ENCODE assay signal across 19 cellular contexts in the genomic region with DNA sequence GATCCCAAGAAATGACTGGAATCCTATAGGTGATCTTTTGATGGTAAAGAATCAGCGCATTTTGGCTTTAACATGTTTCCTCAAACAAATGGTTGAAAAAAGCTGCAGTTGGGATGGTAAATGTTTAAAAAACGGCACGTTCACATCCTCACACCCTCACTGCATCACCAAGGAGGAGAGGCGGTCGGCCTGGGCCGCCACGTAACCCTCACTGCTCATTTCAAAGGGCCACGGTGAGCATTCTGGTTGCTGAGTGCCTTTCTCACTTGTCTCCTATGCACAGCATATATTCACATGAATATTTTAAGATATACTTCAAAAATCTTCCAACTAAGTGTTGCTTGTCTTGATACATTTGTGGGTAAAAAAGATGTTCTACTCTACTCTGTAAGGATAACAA.
DNase-seq lines count a peak whose midpoint lies in the region; ATAC-seq and TF ChIP-seq lines count a peak whose summit lies in the region.
"Had no signal": no experiment of that assay in that cellular context is flagged by ENCODE, and none has a peak within 500 bp of the region (broad histone marks: within the 10 kb centered on the region; RNA-seq: fewer than 3 reads in every experiment).

No MANE protein-coding gene starts in this region.

- no peak for ATAC-seq in activated naive CD8-positive, alpha-beta T cell treated with anti-CD3 and anti-CD28 coated beads, Interleukin-2, amount 50 U/mL, for 24 hours
- ATAC-seq in natural killer cell (no peak), HG02588 (IDR thresholded peaks at IDR 0.05; ENCODE audit: unreplicated experiment) (no peak), mucosa of descending colon (no peak)

- DNase-seq in HFFc6: no peak
- DNase-seq in activated naive CD8-positive, alpha-beta T cell treated with anti-CD3 and anti-CD28 coated beads, Interleukin-2, amount 50 U/mL, for 24 hours: no peak
- no peak for DNase-seq in natural killer cell
- DNase-seq in DMS79 (lab: John Stamatoyannopoulos, UW): no peak
- no peak for DNase-seq in mucosa of descending colon
- DNase-seq in foreskin melanocyte: no peak
- DNase-seq: Calu3, heart right ventricle, IMR-90, left ventricle myocardium superior, MG63, NCI-H748 treated with DMSO at 0.1 percent for 48 hours, Right ventricle myocardium superior, trophoblast cell, WERI-Rb-1 had no signal

- H3K4me1 ChIP-seq in BLaER1 treated with 17β-estradiol and CSF1 and Interleukin-3, amounts not matched to agents 10 nM and 100 nM: peaks cover 29 to 40% (median 34%) of the 10 kb centered on the region in 10 experiments
- no peaks in the 10 kb centered on the region for H3K4me1 ChIP-seq in mucosa of descending colon (ENCODE audit: low read depth)
- H3K4me1 ChIP-seq: parathyroid adenoma had no signal

- no peak for TF ChIP-seq CTCF in HFFc6 (IDR thresholded peaks at IDR 0.05)
- no peak for TF ChIP-seq CTCF in natural killer cell (IDR thresholded peaks at IDR 0.05)
- TF ChIP-seq CTCF in mucosa of descending colon (IDR thresholded peaks at IDR 0.05): no peak

- H3K9ac ChIP-seq in BLaER1 treated with 17β-estradiol and CSF1 and Interleukin-3, amounts not matched to agents 10 nM and 100 nM: peak overlapping the region in 1 of 11 experiments; percentile 53; a peak in 1 of 22 replicates
- H3K9ac ChIP-seq: parathyroid adenoma had no signal

- H3K9me3 ChIP-seq in BLaER1 treated with 17β-estradiol and CSF1 and Interleukin-3, amounts not matched to agents 10 nM and 100 nM (replicated peaks in 1 of 11): peaks cover 0 to 12% (median 1%) of the 10 kb centered on the region in 11 experiments; a peak in 8 of 22 replicates
- H3K9me3 ChIP-seq in mucosa of descending colon: no peaks in the 10 kb centered on the region
- H3K9me3 ChIP-seq: heart right ventricle, MG63 had no signal

- intact Hi-C loops in natural killer cell (cut with micrococcal nuclease): no loop called here
- intact Hi-C loops in mucosa of descending colon (cut with DNase I, micrococcal nuclease): no loop called here

- H3K27ac Mint-ChIP-seq in HFFc6: no peak overlapping the region
- H3K27ac Mint-ChIP-seq in activated naive CD8-positive, alpha-beta T cell treated with anti-CD3 and anti-CD28 coated beads, Interleukin-2, amount 50 U/mL, for 24 hours: no peak overlapping the region
- H3K27ac Mint-ChIP-seq in natural killer cell: no peak overlapping the region

- H4K20me1 ChIP-seq in BLaER1 treated with 17β-estradiol and CSF1 and Interleukin-3, amounts not matched to agents 10 nM and 100 nM: 0 out of 22 replicates have a peak, but pooled peaks cover 0 to 6% (median 0%) of the 10 kb centered on the region in 11 experiments

- H3K4me2 ChIP-seq in BLaER1 treated with 17β-estradiol and CSF1 and Interleukin-3, amounts not matched to agents 10 nM and 100 nM: peak overlapping the region; percentile 82 to 99 (median 95)

- peaks cover 0 to 17% (median 0%) of the 10 kb centered on the region in 11 experiments; a peak in 3 of 22 replicates for H3K27me3 ChIP-seq in BLaER1 treated with 17β-estradiol and CSF1 and Interleukin-3, amounts not matched to agents 10 nM and 100 nM
- H3K27me3 ChIP-seq: MG63 had no signal

- H3K36me3 ChIP-seq in BLaER1 treated with 17β-estradiol and CSF1 and Interleukin-3, amounts not matched to agents 10 nM and 100 nM: no peaks in the 10 kb centered on the region
- H3K36me3 ChIP-seq in mucosa of descending colon (ENCODE audit: low read depth): no peaks in the 10 kb centered on the region
- H3K36me3 ChIP-seq: heart right ventricle, MG63 had no signal

- H3K36me3 Mint-ChIP-seq in HFFc6 (ENCODE audit: low read depth) (no peaks in the 10 kb centered on the region; the same call in 1 of the 2 replicates), natural killer cell (no peaks in the 10 kb centered on the region)
- H3K36me3 Mint-ChIP-seq in activated naive CD8-positive, alpha-beta T cell treated with anti-CD3 and anti-CD28 coated beads, Interleukin-2, amount 50 U/mL, for 24 hours (ENCODE audit: low read depth): no peaks in the 10 kb centered on the region

- H3K27me3 Mint-ChIP-seq in HFFc6 (ENCODE audit: insufficient read depth) (peaks cover 35% of the 10 kb centered on the region), natural killer cell (ENCODE audit: low read depth in 2 of 2) (peaks cover 23 to 36% of the 10 kb centered on the region in 2 donors)
- H3K27me3 Mint-ChIP-seq in activated naive CD8-positive, alpha-beta T cell treated with anti-CD3 and anti-CD28 coated beads, Interleukin-2, amount 50 U/mL, for 24 hours: peaks cover 2% of the 10 kb centered on the region

- no peak overlapping the region; a peak in 1 of 20 replicates for H3K4me3 ChIP-seq in BLaER1 treated with 17β-estradiol and CSF1 and Interleukin-3, amounts not matched to agents 10 nM and 100 nM
- H3K4me3 ChIP-seq in mucosa of descending colon: no peak overlapping the region
- H3K4me3 ChIP-seq: MG63 had no signal

- H3K4me1 Mint-ChIP-seq in HFFc6 (ENCODE audit: low read depth) (peaks cover 32% of the 10 kb centered on the region), natural killer cell (peaks cover 29 to 40% of the 10 kb centered on the region in 2 donors)
- peaks cover 53% of the 10 kb centered on the region for H3K4me1 Mint-ChIP-seq in activated naive CD8-positive, alpha-beta T cell treated with anti-CD3 and anti-CD28 coated beads, Interleukin-2, amount 50 U/mL, for 24 hours

- H3K4me3 Mint-ChIP-seq in HFFc6 (peak overlapping the region; percentile 92), natural killer cell (peak overlapping the region; percentile 98)
- peak overlapping the region; percentile 4 for H3K4me3 Mint-ChIP-seq in activated naive CD8-positive, alpha-beta T cell treated with anti-CD3 and anti-CD28 coated beads, Interleukin-2, amount 50 U/mL, for 24 hours

- no peak overlapping the region for H3K27ac ChIP-seq in BLaER1 treated with 17β-estradiol and CSF1 and Interleukin-3, amounts not matched to agents 10 nM and 100 nM
- H3K27ac ChIP-seq: WERI-Rb-1 had no signal

- peaks cover under 1% of the 10 kb centered on the region; the same call in 1 of the 2 replicates for H3K9me3 Mint-ChIP-seq in HFFc6
- H3K9me3 Mint-ChIP-seq in activated naive CD8-positive, alpha-beta T cell treated with anti-CD3 and anti-CD28 coated beads, Interleukin-2, amount 50 U/mL, for 24 hours: no peaks in the 10 kb centered on the region
- H3K9me3 Mint-ChIP-seq in natural killer cell: no peaks in the 10 kb centered on the region
- H3K9me3 Mint-ChIP-seq: stimulated activated naive CD8-positive, alpha-beta T cell treated with anti-CD3 and anti-CD28 coated beads, Interleukin-15, amount 100 ng/mL, for 72 hours had no signal

Comparison
In these comparisons a context has a peak if more than half of its experiments do, and no peak if none do; other contexts are left out.
1. H3K4me3 Mint-ChIP-seq: peak in every context shown above with its lines; median percentile 98 in natural killer cell; 92 in HFFc6; 4 in activated naive CD8-positive, alpha-beta T cell treated with anti-CD3 and anti-CD28 coated beads, Interleukin-2, amount 50 U/mL, for 24 hours.